9 cellular contexts compared by ENCODE assay signal in genomic region chr12:54082402-54082892, GRCh38.
A peak's percentile ranks its signal among the peaks of the same experiment; 100 is the strongest.
DNase-seq lines count a peak whose midpoint lies in the region; ATAC-seq lines count a peak whose summit lies in the region.
"Had no signal": no experiment of that assay in that cellular context is flagged by ENCODE, and none has a peak within 500 bp of the region (broad histone marks: within the 10 kb centered on the region; RNA-seq: fewer than 3 reads in every experiment).

No MANE protein-coding gene starts in this region.

- DNase-seq in DMS53 (lab: John Stamatoyannopoulos, UW) (peak; percentile 26), DMS53 treated with DMSO at 0.1 percent for 48 hours (lab: John Stamatoyannopoulos, UW; ENCODE audit: unreplicated experiment) (no peak), iris pigment epithelial cell (ENCODE audit: low read depth) (peak; percentile 26)
- DNase-seq in activated CD8-positive, alpha-beta memory T cell treated with anti-CD3 and anti-CD28 coated beads, Interleukin-2, amount 50 U/mL, for 48 hours = peak; percentile 62
- peak; percentile 11 for DNase-seq in stimulated activated naive B cell treated with anti-CD40 and anti-IgM and Interleukin-4, amounts not matched to agents 10 μg/mL and 1 μg/mL and 100 μg/mL, for 72 hours

- H3K4me1 Mint-ChIP-seq in stimulated activated naive B cell treated with anti-CD40 and anti-IgM and Interleukin-4, amounts not matched to agents 10 μg/mL and 1 μg/mL and 100 μg/mL, for 72 hours = peaks cover 14 to 42% of the 10 kb centered on the region in 2 donors

- peak in 1 of 2 donors; percentile 33 for ATAC-seq in stimulated activated naive B cell treated with anti-CD40 and anti-IgM and Interleukin-4, amounts not matched to agents 10 μg/mL and 1 μg/mL and 100 μg/mL, for 72 hours (replicated peaks)
- no peak for ATAC-seq in HG03432 (IDR thresholded peaks at IDR 0.05; ENCODE audit: unreplicated experiment)
- ATAC-seq in GM19452 (IDR thresholded peaks at IDR 0.05; ENCODE audit: unreplicated experiment) = no peak
- no peak for ATAC-seq in HG03139 (IDR thresholded peaks at IDR 0.05; ENCODE audit: unreplicated experiment)
- ATAC-seq: A549 had no signal

- no peaks in the 10 kb centered on the region for H3K9me3 Mint-ChIP-seq in stimulated activated naive B cell treated with anti-CD40 and anti-IgM and Interleukin-4, amounts not matched to agents 10 μg/mL and 1 μg/mL and 100 μg/mL, for 72 hours

- peaks cover 0 to 6% of the 10 kb centered on the region in 2 donors for H3K27me3 Mint-ChIP-seq in stimulated activated naive B cell treated with anti-CD40 and anti-IgM and Interleukin-4, amounts not matched to agents 10 μg/mL and 1 μg/mL and 100 μg/mL, for 72 hours

- H3K27ac Mint-ChIP-seq in stimulated activated naive B cell treated with anti-CD40 and anti-IgM and Interleukin-4, amounts not matched to agents 10 μg/mL and 1 μg/mL and 100 μg/mL, for 72 hours = peak overlapping the region; percentile 95

- H3K4me3 Mint-ChIP-seq in stimulated activated naive B cell treated with anti-CD40 and anti-IgM and Interleukin-4, amounts not matched to agents 10 μg/mL and 1 μg/mL and 100 μg/mL, for 72 hours = peak overlapping the region; percentile 85 to 89

- H3K36me3 Mint-ChIP-seq in stimulated activated naive B cell treated with anti-CD40 and anti-IgM and Interleukin-4, amounts not matched to agents 10 μg/mL and 1 μg/mL and 100 μg/mL, for 72 hours = peaks cover 0 to 5% of the 10 kb centered on the region in 2 donors
